In the genomic region with DNA sequence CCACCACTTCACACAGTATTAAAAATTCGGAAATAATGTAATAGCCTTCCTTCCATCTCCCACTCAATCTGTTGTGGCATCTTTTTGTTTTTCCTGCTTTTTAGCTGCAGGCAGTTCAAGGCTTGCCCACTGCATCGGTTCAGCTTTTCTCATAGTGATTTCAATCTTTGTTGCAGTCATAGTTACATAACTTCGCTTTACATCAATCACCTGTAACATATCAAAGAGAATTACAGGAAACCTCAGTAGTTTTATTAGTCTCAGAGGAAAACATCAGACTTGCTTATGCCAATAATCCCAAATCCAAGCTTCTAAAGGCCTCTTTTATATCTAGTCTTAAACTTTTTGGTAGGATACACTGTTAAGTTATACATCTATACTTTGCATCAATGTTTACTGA, we compare ENCODE assay signal across 21 cellular contexts. TPM values are rescaled to one million over a fixed set of nuclear protein-coding genes. Genes with fewer than 3 reads are reported as not detected.
DNase-seq lines count a peak whose midpoint lies in the region; ATAC-seq, FAIRE-seq and TF ChIP-seq lines count a peak whose summit lies in the region.
"Had no signal": no experiment of that assay in that cellular context is flagged by ENCODE, and none has a peak within 500 bp of the region (broad histone marks: within the 10 kb centered on the region; RNA-seq: fewer than 3 reads in every experiment).

No MANE protein-coding gene starts in this region.

- no peaks in the 10 kb centered on the region for H3K9me3 ChIP-seq in CD4-positive, alpha-beta T cell (ENCODE audit: control insufficient read depth, low read length)
- no peaks in the 10 kb centered on the region for H3K9me3 ChIP-seq in naive thymus-derived CD4-positive, alpha-beta T cell (ENCODE audit: control insufficient read depth in 2 of 3, low read length in 3 of 3)
- H3K9me3 ChIP-seq in BE2C: no peaks in the 10 kb centered on the region
- H3K9me3 ChIP-seq: A549 had no signal

- no peak for TF ChIP-seq CTCF in CD4-positive, alpha-beta T cell (IDR thresholded peaks at IDR 0.05)
- no peak for TF ChIP-seq CTCF in BE2C (IDR thresholded peaks at IDR 0.05; ENCODE audit: low read depth, low read length)

- H3K36me3 ChIP-seq in naive thymus-derived CD4-positive, alpha-beta T cell (ENCODE audit: control insufficient read depth in 2 of 3, insufficient read depth in 3 of 3, low read length in 3 of 3): peaks cover 0 to 15% (median 12%) of the 10 kb centered on the region in 3 experiments
- peaks cover 70% of the 10 kb centered on the region for H3K36me3 ChIP-seq in BE2C

- no peak for DNase-seq in activated CD8-positive, alpha-beta memory T cell treated with anti-CD3 and anti-CD28 coated beads, Interleukin-2, amount 10 ng/mL, durations not matched to agents 7 days and 5 days
- DNase-seq in activated CD8-positive, alpha-beta memory T cell treated with anti-CD3 and anti-CD28 coated beads, Interleukin-2, amount 50 U/mL, for 48 hours: no peak
- DNase-seq in CD4-positive, alpha-beta T cell: no peak
- DNase-seq in T-cell (no peak), BE2C (no peak), frontal cortex (ENCODE audit: low spot score in 2 of 2) (no peak)
- DNase-seq in naive thymus-derived CD4-positive, alpha-beta T cell: peak in 6 of 9 donors; percentile 13 to 47 (median 36)
- DNase-seq: H7; MM.1S; NCI-H1092; NCI-H1436 treated with DMSO at 0.1 percent for 48 hours; NCI-H1930; NCI-H226; NCI-H510A treated with DMSO at 0.1 percent for 48 hours; NCI-H748 treated with DMSO at 0.1 percent for 48 hours; NK-92 treated with Interleukin-12 subunit alpha and Interleukin-12 subunit beta, amount 100 ng/mL, for 24 hours; SHP77 treated with DMSO at 0.1 percent for 48 hours had no signal

- no peak overlapping the region for H3K4me3 Mint-ChIP-seq in activated CD8-positive, alpha-beta memory T cell treated with anti-CD3 and anti-CD28 coated beads, Interleukin-2, amount 10 ng/mL, durations not matched to agents 7 days and 5 days
- no peak overlapping the region for H3K4me3 Mint-ChIP-seq in CD4-positive, alpha-beta T cell
- H3K4me3 Mint-ChIP-seq in T-cell: no peak overlapping the region
- H3K4me3 Mint-ChIP-seq in naive thymus-derived CD4-positive, alpha-beta T cell: peak overlapping the region in 6 of 10 donors; percentile 0 to 50 (median 31)

- peak overlapping the region; percentile 17 for H3K27ac Mint-ChIP-seq in activated CD8-positive, alpha-beta memory T cell treated with anti-CD3 and anti-CD28 coated beads, Interleukin-2, amount 10 ng/mL, durations not matched to agents 7 days and 5 days
- peak overlapping the region; percentile 67 for H3K27ac Mint-ChIP-seq in CD4-positive, alpha-beta T cell
- H3K27ac Mint-ChIP-seq in T-cell: peak overlapping the region; percentile 49 to 86
- H3K27ac Mint-ChIP-seq in naive thymus-derived CD4-positive, alpha-beta T cell: peak overlapping the region in 8 of 9 donors; percentile 16 to 89 (median 74)

- intact Hi-C loops in CD4-positive, alpha-beta T cell (cut with DNase I, micrococcal nuclease): loop anchor here in 1 of 2 experiments (10.0 kb wide), 1 partner anchor 252 kb away; no protein-coding TSS in a partner anchor
- intact Hi-C loops in naive thymus-derived CD4-positive, alpha-beta T cell (cut with micrococcal nuclease): no loop called here

- peaks cover 8% of the 10 kb centered on the region for H3K4me1 Mint-ChIP-seq in activated CD8-positive, alpha-beta memory T cell treated with anti-CD3 and anti-CD28 coated beads, Interleukin-2, amount 10 ng/mL, durations not matched to agents 7 days and 5 days
- peaks cover 24% of the 10 kb centered on the region for H3K4me1 Mint-ChIP-seq in CD4-positive, alpha-beta T cell (ENCODE audit: low read depth)
- peaks cover 17 to 22% (median 22%) of the 10 kb centered on the region in 3 donors for H3K4me1 Mint-ChIP-seq in T-cell
- peaks cover 1 to 31% (median 22%) of the 10 kb centered on the region in 7 donors for H3K4me1 Mint-ChIP-seq in naive thymus-derived CD4-positive, alpha-beta T cell

- no peak for ATAC-seq in activated CD8-positive, alpha-beta memory T cell treated with anti-CD3 and anti-CD28 coated beads, Interleukin-2, amount 10 ng/mL, durations not matched to agents 7 days and 5 days
- peak; percentile 72 for ATAC-seq in CD4-positive, alpha-beta T cell (ENCODE audit: poor library complexity)
- peak in 1 of 4 experiments; percentile 70 for ATAC-seq in T-cell (replicated peaks in 1 of 4)
- peak; percentile 54 for ATAC-seq in naive thymus-derived CD4-positive, alpha-beta T cell
- ATAC-seq: A549, K562 had no signal

- peaks cover 38% of the 10 kb centered on the region for H3K36me3 Mint-ChIP-seq in activated CD8-positive, alpha-beta memory T cell treated with anti-CD3 and anti-CD28 coated beads, Interleukin-2, amount 10 ng/mL, durations not matched to agents 7 days and 5 days
- H3K36me3 Mint-ChIP-seq in CD4-positive, alpha-beta T cell (ENCODE audit: low read depth): peaks cover 68% of the 10 kb centered on the region
- H3K36me3 Mint-ChIP-seq in T-cell: peaks cover 39% of the 10 kb centered on the region
- H3K36me3 Mint-ChIP-seq in naive thymus-derived CD4-positive, alpha-beta T cell: peaks cover 0 to 30% (median 14%) of the 10 kb centered on the region in 5 donors

- H3K4me3 ChIP-seq in naive thymus-derived CD4-positive, alpha-beta T cell (ENCODE audit: low read length): no peak overlapping the region
- no peak overlapping the region for H3K4me3 ChIP-seq in BE2C (ENCODE audit: low read depth, low read length)
- H3K4me3 ChIP-seq: A549, K562 had no signal

- no peaks in the 10 kb centered on the region for H3K9me3 Mint-ChIP-seq in activated CD8-positive, alpha-beta memory T cell treated with anti-CD3 and anti-CD28 coated beads, Interleukin-2, amount 10 ng/mL, durations not matched to agents 7 days and 5 days (ENCODE audit: low read depth)
- no peaks in the 10 kb centered on the region for H3K9me3 Mint-ChIP-seq in CD4-positive, alpha-beta T cell
- H3K9me3 Mint-ChIP-seq in T-cell: no peaks in the 10 kb centered on the region
- no peaks in the 10 kb centered on the region for H3K9me3 Mint-ChIP-seq in naive thymus-derived CD4-positive, alpha-beta T cell

- CTCF ChIA-PET in activated CD8-positive, alpha-beta memory T cell treated with anti-CD3 and anti-CD28 coated beads, Interleukin-2, amount 10 ng/mL, durations not matched to agents 7 days and 5 days (lab: Charles Lee): no interaction called here
- CTCF ChIA-PET in CD4-positive, alpha-beta T cell (lab: Charles Lee): no interaction called here
- CTCF ChIA-PET in T-cell (lab: Charles Lee): no interaction called here
- CTCF ChIA-PET in naive thymus-derived CD4-positive, alpha-beta T cell (lab: Charles Lee): no interaction called here

- FAIRE-seq in frontal cortex (lab: Jason Lieb, UNC): no peak
- FAIRE-seq: A549, G401.6 had no signal

- POLR2A ChIA-PET in CD4-positive, alpha-beta T cell (lab: Charles Lee): no interaction called here
- POLR2A ChIA-PET in T-cell (lab: Charles Lee): no interaction called here
- POLR2A ChIA-PET in naive thymus-derived CD4-positive, alpha-beta T cell (lab: Charles Lee): no interaction called here

- no peaks in the 10 kb centered on the region for H3K4me1 ChIP-seq in naive thymus-derived CD4-positive, alpha-beta T cell (ENCODE audit: control insufficient read depth in 2 of 2, insufficient read depth in 2 of 2, low read length in 2 of 2)
- peaks cover 4% of the 10 kb centered on the region for H3K4me1 ChIP-seq in BE2C

- H3K27ac ChIP-seq in CD4-positive, alpha-beta T cell (ENCODE audit: low read depth, low read length): no peak overlapping the region
- H3K27ac ChIP-seq in naive thymus-derived CD4-positive, alpha-beta T cell (ENCODE audit: low read depth, low read length): no peak overlapping the region
- H3K27ac ChIP-seq: A549, RWPE1 had no signal

- no peaks in the 10 kb centered on the region for H3K27me3 ChIP-seq in CD4-positive, alpha-beta T cell (ENCODE audit: control insufficient read depth, insufficient read depth, low read length)
- no peaks in the 10 kb centered on the region for H3K27me3 ChIP-seq in naive thymus-derived CD4-positive, alpha-beta T cell (ENCODE audit: control insufficient read depth in 2 of 2, insufficient read depth in 2 of 2, low read length in 2 of 2)
- no peaks in the 10 kb centered on the region for H3K27me3 ChIP-seq in BE2C

- H3K27me3 Mint-ChIP-seq in activated CD8-positive, alpha-beta memory T cell treated with anti-CD3 and anti-CD28 coated beads, Interleukin-2, amount 10 ng/mL, durations not matched to agents 7 days and 5 days: no peaks in the 10 kb centered on the region
- H3K27me3 Mint-ChIP-seq in CD4-positive, alpha-beta T cell: no peaks in the 10 kb centered on the region
- H3K27me3 Mint-ChIP-seq in T-cell: no peaks in the 10 kb centered on the region
- no peaks in the 10 kb centered on the region for H3K27me3 Mint-ChIP-seq in naive thymus-derived CD4-positive, alpha-beta T cell

RNA-seq across cellular contexts. Expression of a gene that starts 20.5 kb away (rescaled TPM):
- 10 to 100 TPM; 66.4 to 90.6 TPM for total RNA-seq in activated CD8-positive, alpha-beta memory T cell treated with anti-CD3 and anti-CD28 coated beads, Interleukin-2, amount 10 ng/mL, durations not matched to agents 7 days and 5 days
- total RNA-seq in CD4-positive, alpha-beta T cell: 10 to 100 TPM; 64.6 to 65.9 TPM
- total RNA-seq in T-cell (10 to 100 TPM; 59.9 to 81.0 (median 64.9) TPM), frontal cortex (46.9 TPM)
- 10 to 100 TPM; 64.0 to 77.3 (median 66.5) TPM for total RNA-seq in naive thymus-derived CD4-positive, alpha-beta T cell
- polyA plus RNA-seq in naive thymus-derived CD4-positive, alpha-beta T cell: 10 to 100 TPM; 16.6 to 28.3 TPM
- 54.4 TPM for polyA plus RNA-seq in BE2C (2012; ENCODE audit: insufficient read depth, insufficient read length, low read depth)

Comparison
In these comparisons a context has a peak if more than half of its experiments do, and no peak if none do; other contexts are left out.
1. DNase-seq: peak in naive thymus-derived CD4-positive, alpha-beta T cell (6 of 9); none in activated CD8-positive, alpha-beta memory T cell treated with anti-CD3 and anti-CD28 coated beads, Interleukin-2, amount 10 ng/mL, durations not matched to agents 7 days and 5 days (single experiment), activated CD8-positive, alpha-beta memory T cell treated with anti-CD3 and anti-CD28 coated beads, Interleukin-2, amount 50 U/mL, for 48 hours (single experiment), CD4-positive, alpha-beta T cell (0 of 10), T-cell (0 of 34), BE2C (single experiment) and frontal cortex (0 of 2).
2. H3K27ac Mint-ChIP-seq: peak in every context shown above with its lines; median percentile 74 in naive thymus-derived CD4-positive, alpha-beta T cell; 68 in T-cell; 67 in CD4-positive, alpha-beta T cell; 17 in activated CD8-positive, alpha-beta memory T cell treated with anti-CD3 and anti-CD28 coated beads, Interleukin-2, amount 10 ng/mL, durations not matched to agents 7 days and 5 days.
3. H3K4me3 Mint-ChIP-seq: peak in naive thymus-derived CD4-positive, alpha-beta T cell (6 of 10); none in activated CD8-positive, alpha-beta memory T cell treated with anti-CD3 and anti-CD28 coated beads, Interleukin-2, amount 10 ng/mL, durations not matched to agents 7 days and 5 days (single experiment), CD4-positive, alpha-beta T cell (single experiment) and T-cell (0 of 3).